ENCODE assay signal across 8 cellular contexts in genomic region chr2:10043906-10044601, GRCh38. TPM values are rescaled to one million over a fixed set of nuclear protein-coding genes. Genes with fewer than 3 reads are reported as not detected.
DNase-seq lines count a peak whose midpoint lies in the region; ATAC-seq lines count a peak whose summit lies in the region.

No MANE protein-coding gene starts in this region.

- peaks cover 30% of the 10 kb centered on the region for H3K27me3 Mint-ChIP-seq in activated CD4-positive, alpha-beta T cell treated with anti-CD3 and anti-CD28 coated beads, Interleukin-2, amount 10 ng/mL, durations not matched to agents 7 days and 5 days

- ATAC-seq in HG03064 (IDR thresholded peaks at IDR 0.05; ENCODE audit: low read depth, unreplicated experiment) (peak; percentile 58), left colon (peak; percentile 82)

- DNase-seq in NCI-H1436 (lab: John Stamatoyannopoulos, UW) (peak; percentile 80), NCI-H1436 treated with DMSO at 0.1 percent for 48 hours (lab: John Stamatoyannopoulos, UW) (no peak), NCI-H2227 treated with DMSO at 0.1 percent for 48 hours (lab: John Stamatoyannopoulos, UW) (peak; percentile 96), left colon (peak; percentile 98 to 99)
- peak; percentile 91 for DNase-seq in activated CD4-positive, alpha-beta T cell treated with anti-CD3 and anti-CD28 coated beads, Interleukin-2, amount 10 ng/mL, durations not matched to agents 7 days and 5 days
- DNase-seq in stimulated activated CD4-positive, alpha-beta T cell treated with anti-CD3 and anti-CD28 coated beads, Interleukin-15, amount 100 ng/mL, for 48 hours (ENCODE audit: low read depth in 2 of 2): peak; percentile 83 to 94

- intact Hi-C loops in left colon (cut with DNase I, micrococcal nuclease): loop anchor here in 1 of 2 donors (10.0 kb wide), 1 partner anchor 229 kb away; no protein-coding TSS in a partner anchor

- POLR2A ChIA-PET in activated CD4-positive, alpha-beta T cell treated with anti-CD3 and anti-CD28 coated beads, Interleukin-2, amount 10 ng/mL, durations not matched to agents 7 days and 5 days (lab: Charles Lee): interaction anchor here (0.6 kb wide), 1 partner anchor 307 kb away, joined by 3 read pairs; no protein-coding TSS in a partner anchor

- CTCF ChIA-PET in activated CD4-positive, alpha-beta T cell treated with anti-CD3 and anti-CD28 coated beads, Interleukin-2, amount 10 ng/mL, durations not matched to agents 7 days and 5 days (lab: Charles Lee): interaction anchor here (0.6 to 2.6 kb wide), 7 partner anchors 12 to 308 kb away, joined by 3 to 9 read pairs (median 4); no protein-coding TSS in a partner anchor

- peak overlapping the region; percentile 82 for H3K27ac Mint-ChIP-seq in activated CD4-positive, alpha-beta T cell treated with anti-CD3 and anti-CD28 coated beads, Interleukin-2, amount 10 ng/mL, durations not matched to agents 7 days and 5 days

- peak overlapping the region; percentile 81 for H3K27ac ChIP-seq in cingulate gyrus (ENCODE audit: low read depth, low read length)

- peaks cover 7% of the 10 kb centered on the region for H3K36me3 Mint-ChIP-seq in activated CD4-positive, alpha-beta T cell treated with anti-CD3 and anti-CD28 coated beads, Interleukin-2, amount 10 ng/mL, durations not matched to agents 7 days and 5 days (ENCODE audit: low read depth)

- H3K4me3 Mint-ChIP-seq in activated CD4-positive, alpha-beta T cell treated with anti-CD3 and anti-CD28 coated beads, Interleukin-2, amount 10 ng/mL, durations not matched to agents 7 days and 5 days: peak overlapping the region; percentile 66

- no peaks in the 10 kb centered on the region for H3K9me3 Mint-ChIP-seq in activated CD4-positive, alpha-beta T cell treated with anti-CD3 and anti-CD28 coated beads, Interleukin-2, amount 10 ng/mL, durations not matched to agents 7 days and 5 days

- peaks cover 31% of the 10 kb centered on the region for H3K4me1 Mint-ChIP-seq in activated CD4-positive, alpha-beta T cell treated with anti-CD3 and anti-CD28 coated beads, Interleukin-2, amount 10 ng/mL, durations not matched to agents 7 days and 5 days

RNA-seq across cellular contexts. Expression of gene KLF11, which starts 0.7 kb away (rescaled TPM):
- 1 to 10 TPM; 7.2 to 8.6 TPM for total RNA-seq in activated CD4-positive, alpha-beta T cell treated with anti-CD3 and anti-CD28 coated beads, Interleukin-2, amount 10 ng/mL, durations not matched to agents 7 days and 5 days
- total RNA-seq in left colon: 10 to 100 TPM in 1 of 2 donors, 1 to 10 TPM in 1; 9.7 to 10.2 TPM

RNA-seq across cellular contexts. Expression of gene CYS1, which starts 36.2 kb away (rescaled TPM):
- total RNA-seq in activated CD4-positive, alpha-beta T cell treated with anti-CD3 and anti-CD28 coated beads, Interleukin-2, amount 10 ng/mL, durations not matched to agents 7 days and 5 days: under 1 TPM; 0.15 to 0.17 TPM
- total RNA-seq in left colon: 1 to 10 TPM in 1 of 2 donors, under 1 TPM in 1; 0.37 to 1.6 TPM
